In genomic region chr3:13019706-13020105, GRCh38 we compare ENCODE assay signal across 13 cellular contexts. TPM values are rescaled to one million over a fixed set of nuclear protein-coding genes. Genes with fewer than 3 reads are reported as not detected.
DNase-seq lines count a peak whose midpoint lies in the region; ATAC-seq, FAIRE-seq and TF ChIP-seq lines count a peak whose summit lies in the region.
"Had no signal": no experiment of that assay in that cellular context is flagged by ENCODE, and none has a peak within 500 bp of the region (broad histone marks: within the 10 kb centered on the region; RNA-seq: fewer than 3 reads in every experiment).

No MANE protein-coding gene starts in this region.

- no peak overlapping the region for H3K4me3 ChIP-seq in kidney (ENCODE audit: low read length in 2 of 2)
- no peak overlapping the region for H3K4me3 ChIP-seq in A673 (ENCODE audit: low read depth, low read length, poor library complexity, severe bottlenecking)

- BruUV-seq in A673 (replicated peaks; lab: Mats Ljungman, UMichigan), result no TSS peak

- peaks cover 0 to 5% of the 10 kb centered on the region in 2 donors for H3K4me1 ChIP-seq in kidney (ENCODE audit: control insufficient read depth in 1 of 2, insufficient read depth in 1 of 2, low read depth in 1 of 2, low read length in 2 of 2)
- H3K4me1 ChIP-seq in A673 (ENCODE audit: insufficient read depth, low read length, poor library complexity, severe bottlenecking), result no peaks in the 10 kb centered on the region

- H3K36me3 Mint-ChIP-seq in activated B cell treated with CpG ODN at 0.5 μM for 24 hours (ENCODE audit: low read depth) (peaks cover 45% of the 10 kb centered on the region), mesothelial cell of epicardium (no peaks in the 10 kb centered on the region)
- peaks cover 29% of the 10 kb centered on the region for H3K36me3 Mint-ChIP-seq in stimulated activated memory B cell treated with anti-CD40 and anti-IgM and Interleukin-4, amounts not matched to agents 10 μg/mL and 1 μg/mL and 100 μg/mL, for 72 hours
- H3K36me3 Mint-ChIP-seq in CD4-positive, alpha-beta T cell (ENCODE audit: low read depth), result peaks cover 6% of the 10 kb centered on the region
- H3K36me3 Mint-ChIP-seq in activated CD8-positive, alpha-beta T cell treated with anti-CD3 and anti-CD28 coated beads for 36 hours (ENCODE audit: low read depth), result no peaks in the 10 kb centered on the region
- H3K36me3 Mint-ChIP-seq: T-cell had no signal

- no peak for ATAC-seq in activated B cell treated with CpG ODN at 0.5 μM for 24 hours (ENCODE audit: low read depth)
- ATAC-seq in stimulated activated memory B cell treated with anti-CD40 and anti-IgM and Interleukin-4, amounts not matched to agents 10 μg/mL and 1 μg/mL and 100 μg/mL, for 72 hours, result no peak
- no peak for ATAC-seq in CD4-positive, alpha-beta T cell (ENCODE audit: poor library complexity)
- ATAC-seq in activated CD8-positive, alpha-beta T cell treated with anti-CD3 and anti-CD28 coated beads for 36 hours, result no peak
- ATAC-seq: T-cell had no signal

- H3K27me3 Mint-ChIP-seq in activated B cell treated with CpG ODN at 0.5 μM for 24 hours (no peaks in the 10 kb centered on the region), mesothelial cell of epicardium (ENCODE audit: low read depth) (no peaks in the 10 kb centered on the region)
- H3K27me3 Mint-ChIP-seq in stimulated activated memory B cell treated with anti-CD40 and anti-IgM and Interleukin-4, amounts not matched to agents 10 μg/mL and 1 μg/mL and 100 μg/mL, for 72 hours, result no peaks in the 10 kb centered on the region
- no peaks in the 10 kb centered on the region for H3K27me3 Mint-ChIP-seq in CD4-positive, alpha-beta T cell
- no peaks in the 10 kb centered on the region for H3K27me3 Mint-ChIP-seq in activated CD8-positive, alpha-beta T cell treated with anti-CD3 and anti-CD28 coated beads for 36 hours
- H3K27me3 Mint-ChIP-seq: activated CD4-positive, alpha-beta T cell treated with anti-CD3 and anti-CD28 coated beads, Interleukin-2, amount 10 ng/mL, durations not matched to agents 7 days and 5 days; central memory CD8-positive, alpha-beta T cell; T-cell had no signal

- intact Hi-C loops in activated B cell treated with CpG ODN at 0.5 μM for 24 hours (cut with micrococcal nuclease) (loop anchor here (5.0 kb wide), 1 partner anchor 403 kb away; the partner anchor contains the start of gene NUP210), kidney (cut with DNase I) (no loop called here), A673 (cut with micrococcal nuclease; ENCODE audit: unreplicated experiment) (no loop called here)
- intact Hi-C loops in CD4-positive, alpha-beta T cell (cut with DNase I, micrococcal nuclease), result loop anchor here in 1 of 2 experiments (5.0 to 10.0 kb wide), 3 partner anchors 53 to 465 kb away; partner anchors contain the start of genes HDAC11 and IQSEC1
- intact Hi-C loops in activated CD8-positive, alpha-beta T cell treated with anti-CD3 and anti-CD28 coated beads for 36 hours (cut with micrococcal nuclease), result no loop called here

- H3K36me3 ChIP-seq in kidney (ENCODE audit: control insufficient read depth in 1 of 2, insufficient read depth in 2 of 2, low read length in 2 of 2) (no peaks in the 10 kb centered on the region), A673 (ENCODE audit: insufficient read depth, low read length, poor library complexity, severe bottlenecking) (no peaks in the 10 kb centered on the region)

- H3K9ac ChIP-seq in kidney (ENCODE audit: low read length in 2 of 2), result no peak overlapping the region

- H3K9me3 Mint-ChIP-seq in activated B cell treated with CpG ODN at 0.5 μM for 24 hours (no peaks in the 10 kb centered on the region), mesothelial cell of epicardium (no peaks in the 10 kb centered on the region)
- H3K9me3 Mint-ChIP-seq in stimulated activated memory B cell treated with anti-CD40 and anti-IgM and Interleukin-4, amounts not matched to agents 10 μg/mL and 1 μg/mL and 100 μg/mL, for 72 hours, result peaks cover 8% of the 10 kb centered on the region
- H3K9me3 Mint-ChIP-seq in CD4-positive, alpha-beta T cell, result no peaks in the 10 kb centered on the region
- no peaks in the 10 kb centered on the region for H3K9me3 Mint-ChIP-seq in activated CD8-positive, alpha-beta T cell treated with anti-CD3 and anti-CD28 coated beads for 36 hours
- H3K9me3 Mint-ChIP-seq: activated CD4-positive, alpha-beta T cell treated with anti-CD3 and anti-CD28 coated beads, Interleukin-2, amount 10 ng/mL, durations not matched to agents 7 days and 5 days; central memory CD8-positive, alpha-beta T cell; T-cell had no signal

- TF ChIP-seq CTCF in activated B cell treated with CpG ODN at 0.5 μM for 24 hours (IDR thresholded peaks at IDR 0.05) (no peak), kidney (IDR thresholded peaks at IDR 0.05; ENCODE audit: borderline replicate concordance, extremely low read depth, insufficient read depth) (no peak), A673 (conservative IDR thresholded peaks at IDR 0.05; ENCODE audit: low read depth, low read length) (no peak), mesothelial cell of epicardium (IDR thresholded peaks at IDR 0.05; ENCODE audit: unreplicated experiment) (no peak)
- no peak for TF ChIP-seq CTCF in CD4-positive, alpha-beta T cell (IDR thresholded peaks at IDR 0.05)
- TF ChIP-seq CTCF in activated CD8-positive, alpha-beta T cell treated with anti-CD3 and anti-CD28 coated beads for 36 hours (IDR thresholded peaks at IDR 0.05), result no peak

- H3K27me3 ChIP-seq in A673 (replicated peaks; ENCODE audit: insufficient read depth, low read depth, low read length, poor library complexity), result no peaks in the 10 kb centered on the region
- H3K27me3 ChIP-seq in CD4-positive, alpha-beta T cell (ENCODE audit: control insufficient read depth, insufficient read depth, low read length), result no peaks in the 10 kb centered on the region

- H3K4me1 Mint-ChIP-seq in activated B cell treated with CpG ODN at 0.5 μM for 24 hours (peaks cover 83% of the 10 kb centered on the region), mesothelial cell of epicardium (peaks cover 21% of the 10 kb centered on the region)
- H3K4me1 Mint-ChIP-seq in stimulated activated memory B cell treated with anti-CD40 and anti-IgM and Interleukin-4, amounts not matched to agents 10 μg/mL and 1 μg/mL and 100 μg/mL, for 72 hours, result peaks cover 83% of the 10 kb centered on the region
- peaks cover 28% of the 10 kb centered on the region for H3K4me1 Mint-ChIP-seq in CD4-positive, alpha-beta T cell (ENCODE audit: low read depth)
- H3K4me1 Mint-ChIP-seq in activated CD8-positive, alpha-beta T cell treated with anti-CD3 and anti-CD28 coated beads for 36 hours (ENCODE audit: low read depth), result peaks cover 22% of the 10 kb centered on the region

- CTCF ChIA-PET in activated B cell treated with CpG ODN at 0.5 μM for 24 hours (lab: Charles Lee), result interaction anchor here (2.4 kb wide), 1 partner anchor 28 kb away, joined by 10 read pairs; no protein-coding TSS in a partner anchor
- CTCF ChIA-PET in A673 (lab: Charles Lee), result no interaction called here
- CTCF ChIA-PET in CD4-positive, alpha-beta T cell (lab: Charles Lee), result no interaction called here
- CTCF ChIA-PET in activated CD8-positive, alpha-beta T cell treated with anti-CD3 and anti-CD28 coated beads for 36 hours (lab: Charles Lee), result no interaction called here

- peak overlapping the region; percentile 94 for H3K27ac Mint-ChIP-seq in activated B cell treated with CpG ODN at 0.5 μM for 24 hours
- H3K27ac Mint-ChIP-seq in stimulated activated memory B cell treated with anti-CD40 and anti-IgM and Interleukin-4, amounts not matched to agents 10 μg/mL and 1 μg/mL and 100 μg/mL, for 72 hours, result peak overlapping the region; percentile 90
- no peak overlapping the region for H3K27ac Mint-ChIP-seq in CD4-positive, alpha-beta T cell
- no peak overlapping the region for H3K27ac Mint-ChIP-seq in activated CD8-positive, alpha-beta T cell treated with anti-CD3 and anti-CD28 coated beads for 36 hours
- no peak overlapping the region for H3K27ac Mint-ChIP-seq in mesothelial cell of epicardium
- H3K27ac Mint-ChIP-seq: activated CD4-positive, alpha-beta T cell treated with anti-CD3 and anti-CD28 coated beads, Interleukin-2, amount 10 ng/mL, durations not matched to agents 7 days and 5 days; T-cell had no signal

- H3K27ac ChIP-seq in kidney (ENCODE audit: low read depth in 2 of 2, low read length in 2 of 2) (no peak overlapping the region), A673 (ENCODE audit: low read depth, low read length, poor library complexity, severe bottlenecking) (no peak overlapping the region)
- no peak overlapping the region for H3K27ac ChIP-seq in CD4-positive, alpha-beta T cell (ENCODE audit: low read depth, low read length)

- POLR2A ChIA-PET in activated B cell treated with CpG ODN at 0.5 μM for 24 hours (lab: Charles Lee) (interaction anchor here (0.7 to 10.3 kb wide), 11 partner anchors 13 to 432 kb away, joined by 3 to 465 read pairs (median 8); no protein-coding TSS in a partner anchor), A673 (lab: Charles Lee; ENCODE audit: low non-redundant PET) (no interaction called here)
- POLR2A ChIA-PET in CD4-positive, alpha-beta T cell (lab: Charles Lee), result no interaction called here
- POLR2A ChIA-PET in activated CD8-positive, alpha-beta T cell treated with anti-CD3 and anti-CD28 coated beads for 36 hours (lab: Charles Lee), result no interaction called here

- H3K4me3 Mint-ChIP-seq in activated B cell treated with CpG ODN at 0.5 μM for 24 hours, result peak overlapping the region; percentile 100
- peak overlapping the region; percentile 94 for H3K4me3 Mint-ChIP-seq in stimulated activated memory B cell treated with anti-CD40 and anti-IgM and Interleukin-4, amounts not matched to agents 10 μg/mL and 1 μg/mL and 100 μg/mL, for 72 hours
- no peak overlapping the region for H3K4me3 Mint-ChIP-seq in CD4-positive, alpha-beta T cell
- H3K4me3 Mint-ChIP-seq in activated CD8-positive, alpha-beta T cell treated with anti-CD3 and anti-CD28 coated beads for 36 hours, result no peak overlapping the region
- H3K4me3 Mint-ChIP-seq in mesothelial cell of epicardium, result no peak overlapping the region
- H3K4me3 Mint-ChIP-seq: activated CD4-positive, alpha-beta T cell treated with anti-CD3 and anti-CD28 coated beads, Interleukin-2, amount 10 ng/mL, durations not matched to agents 7 days and 5 days; central memory CD8-positive, alpha-beta T cell had no signal

- DNase-seq in GM19239 (ENCODE audit: insufficient read length, low spot score) (no peak), activated B cell treated with CpG ODN at 0.5 μM for 24 hours (no peak), kidney (peak; percentile 59), A673 (ENCODE audit: low spot score) (no peak), mesothelial cell of epicardium (ENCODE audit: low spot score in 2 of 2, unreplicated experiment in 2 of 2) (no peak)
- DNase-seq in CD4-positive, alpha-beta T cell, result no peak
- no peak for DNase-seq in activated CD8-positive, alpha-beta T cell treated with anti-CD3 and anti-CD28 coated beads for 36 hours
- DNase-seq: activated CD4-positive, alpha-beta T cell treated with anti-CD3 and anti-CD28 coated beads, Interleukin-2, amount 10 ng/mL, durations not matched to agents 7 days and 5 days; activated effector memory CD4-positive, alpha-beta T cell treated with anti-CD3 and anti-CD28 coated beads, Interleukin-2, amount 50 U/mL, for 16 hours; NCI-H1436; T-cell had no signal

- H3K9me3 ChIP-seq in kidney (ENCODE audit: control insufficient read depth in 1 of 2, low read length in 2 of 2), result no peaks in the 10 kb centered on the region
- no peaks in the 10 kb centered on the region for H3K9me3 ChIP-seq in A673 (ENCODE audit: low read depth, low read length, poor library complexity, severe bottlenecking)
- no peaks in the 10 kb centered on the region for H3K9me3 ChIP-seq in CD4-positive, alpha-beta T cell (ENCODE audit: control insufficient read depth, low read length)

- peak; percentile 71 for FAIRE-seq in GM19239 (lab: Jason Lieb, UNC)
- no peak for FAIRE-seq in kidney (lab: Jason Lieb, UNC)

RNA-seq across cellular contexts. Expression of gene IQSEC1, which starts 53.5 kb away (rescaled TPM):
- total RNA-seq in activated B cell treated with CpG ODN at 0.5 μM for 24 hours (260 and 296 TPM in 2 replicates), kidney (45.7 TPM), A673 (2021) (13.0 and 15.4 TPM in 2 replicates), mesothelial cell of epicardium (39.9 to 42.4 TPM (median 41.7 TPM) in 3 replicates)
- 15.1 TPM for polyA plus RNA-seq in kidney (ENCODE audit: insufficient read depth, low read depth, low replicate concordance)
- 100 to 1,000 TPM; 102 to 108 TPM for total RNA-seq in CD4-positive, alpha-beta T cell
- 10 to 100 TPM; 31.7 to 39.2 TPM for total RNA-seq in activated CD8-positive, alpha-beta T cell treated with anti-CD3 and anti-CD28 coated beads for 36 hours

Comparison
In these comparisons a context has a peak if more than half of its experiments do, and no peak if none do; other contexts are left out.
1. H3K27ac Mint-ChIP-seq: peak in activated B cell treated with CpG ODN at 0.5 μM for 24 hours (single experiment) and stimulated activated memory B cell treated with anti-CD40 and anti-IgM and Interleukin-4, amounts not matched to agents 10 μg/mL and 1 μg/mL and 100 μg/mL, for 72 hours (single experiment); none in CD4-positive, alpha-beta T cell (single experiment), activated CD8-positive, alpha-beta T cell treated with anti-CD3 and anti-CD28 coated beads for 36 hours (single experiment) and mesothelial cell of epicardium (single experiment).
2. H3K4me3 Mint-ChIP-seq: peak in activated B cell treated with CpG ODN at 0.5 μM for 24 hours (single experiment) and stimulated activated memory B cell treated with anti-CD40 and anti-IgM and Interleukin-4, amounts not matched to agents 10 μg/mL and 1 μg/mL and 100 μg/mL, for 72 hours (single experiment); none in CD4-positive, alpha-beta T cell (single experiment), activated CD8-positive, alpha-beta T cell treated with anti-CD3 and anti-CD28 coated beads for 36 hours (single experiment) and mesothelial cell of epicardium (single experiment).